ENCODE assay signal across 10 cellular contexts in the genomic region with DNA sequence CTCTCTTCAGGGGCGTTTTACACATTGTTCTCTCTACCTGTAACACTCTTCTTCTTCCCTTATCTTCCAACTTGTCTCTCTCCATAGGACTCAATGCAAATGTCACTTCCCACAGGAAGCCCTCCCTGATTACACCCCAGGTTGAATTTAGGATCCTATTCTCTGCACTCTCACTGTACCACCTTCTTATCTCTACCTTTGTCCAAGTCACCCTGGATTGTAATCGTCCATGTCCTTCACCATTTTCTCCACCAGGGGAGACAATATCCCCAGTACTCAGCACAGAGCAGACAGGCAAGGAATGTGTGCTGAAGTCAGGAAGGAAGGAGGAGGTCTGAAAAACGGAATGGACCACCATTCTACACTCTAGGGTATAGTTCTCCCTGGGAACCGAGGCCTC. TPM values are rescaled to one million over a fixed set of nuclear protein-coding genes. Genes with fewer than 3 reads are reported as not detected.
A peak's percentile ranks its signal among the peaks of the same experiment; 100 is the strongest.
DNase-seq lines count a peak whose midpoint lies in the region; ATAC-seq, FAIRE-seq and TF ChIP-seq lines count a peak whose summit lies in the region.
"Had no signal": no experiment of that assay in that cellular context is flagged by ENCODE, and none has a peak within 500 bp of the region (broad histone marks: within the 10 kb centered on the region; RNA-seq: fewer than 3 reads in every experiment).

No MANE protein-coding gene starts in this region.

- TF ChIP-seq POLR2A in GM12878 (IDR thresholded peaks at IDR 0.05; ENCODE audit: low read depth, low read length) (no peak), lower leg skin (IDR thresholded peaks at IDR 0.05) (no peak)

- H3K79me2 ChIP-seq in DOHH2 (ENCODE audit: control insufficient read depth, low read length) (no peaks in the 10 kb centered on the region), GM12878 (ENCODE audit: control insufficient read depth, insufficient read depth, low read length) (no peaks in the 10 kb centered on the region)

- H3K4me3 ChIP-seq in DOHH2 (ENCODE audit: low read length) (no peak overlapping the region), GM12878 (no peak overlapping the region), liver (ENCODE audit: low read depth in 1 of 3, low read length in 3 of 3) (no peak overlapping the region), lower leg skin (ENCODE audit: low read depth, poor library complexity, severe bottlenecking) (no peak overlapping the region)

- POLR2A ChIA-PET in GM12878 (lab: Charles Lee), result no interaction called here

- no peak for TF ChIP-seq EP300 in GM12878 (IDR thresholded peaks at IDR 0.05; ENCODE audit: borderline replicate concordance in 1 of 2, control insufficient read depth in 1 of 2, low read depth in 2 of 2, low read length in 2 of 2)

- in situ Hi-C loops in GM12878 (cut with MboI), result no loop called here

- H3K27ac ChIP-seq in DOHH2 (ENCODE audit: low read depth, low read length), result no peak overlapping the region
- H3K27ac ChIP-seq in GM12878 (ENCODE audit: control insufficient read depth, insufficient read depth), result no peak overlapping the region
- no peak overlapping the region for H3K27ac ChIP-seq in liver (ENCODE audit: low read depth in 1 of 2, low read length in 2 of 2)

- H4K20me1 ChIP-seq in DOHH2 (ENCODE audit: control insufficient read depth, insufficient read depth, low read depth, low read length) (no peaks in the 10 kb centered on the region), GM12878 (ENCODE audit: control insufficient read depth, insufficient read depth) (no peaks in the 10 kb centered on the region)

- H3K9ac ChIP-seq in GM12878 (ENCODE audit: control insufficient read depth, insufficient read depth, low read length), result no peak overlapping the region
- no peak overlapping the region for H3K9ac ChIP-seq in liver (ENCODE audit: low read depth in 1 of 2, low read length in 2 of 2)

- no peaks in the 10 kb centered on the region for H3K36me3 ChIP-seq in DOHH2 (ENCODE audit: control insufficient read depth, low read length)
- no peaks in the 10 kb centered on the region for H3K36me3 ChIP-seq in GM12878 (ENCODE audit: control insufficient read depth in 2 of 2, insufficient read depth in 2 of 2, low read length in 1 of 2)
- no peaks in the 10 kb centered on the region for H3K36me3 ChIP-seq in liver (ENCODE audit: control insufficient read depth in 4 of 4, insufficient read depth in 3 of 4, low read depth in 1 of 4, low read length in 3 of 4)

- H3K9me3 ChIP-seq in DOHH2 (ENCODE audit: control insufficient read depth, insufficient read depth, low read length) (no peaks in the 10 kb centered on the region), GM12878 (replicated peaks; ENCODE audit: control insufficient read depth, insufficient read depth, low read length) (no peaks in the 10 kb centered on the region), liver (ENCODE audit: control insufficient read depth in 4 of 4, low read length in 3 of 4) (no peaks in the 10 kb centered on the region)

- SMC1A ChIA-PET in GM12878 (lab: Charles Lee; ENCODE audit: uncharacterized antibody, unreplicated experiment), result no interaction called here

- TF ChIP-seq CTCF in DOHH2 (IDR thresholded peaks at IDR 0.05; ENCODE audit: low read depth, low read length, poor library complexity, severe bottlenecking), result peak; percentile 55
- peak; percentile 34 to 62 (median 42); a peak in 5 of 6 replicates for TF ChIP-seq CTCF in GM12878 (IDR thresholded peaks at IDR 0.05 in 2 of 3, conservative IDR thresholded peaks at IDR 0.05 in 1 of 3; ENCODE audit: control insufficient read depth in 2 of 3, extremely low read depth in 1 of 3, insufficient read depth in 1 of 3, low read depth in 3 of 3, low read length in 3 of 3)
- TF ChIP-seq CTCF in liver (IDR thresholded peaks at IDR 0.05; ENCODE audit: low read depth, low read length, missing input control), result peak; percentile 30
- TF ChIP-seq CTCF in lower leg skin (IDR thresholded peaks at IDR 0.05), result no peak

- intact Hi-C loops in GM12878 (cut with micrococcal nuclease; ENCODE audit: unreplicated experiment), result no loop called here
- intact Hi-C loops in lower leg skin (cut with DNase I; ENCODE audit: low total_unique reads), result no loop called here

- BruUV-seq in GM12878 (replicated peaks; lab: Mats Ljungman, UMichigan), result no TSS peak

- H3K27me3 ChIP-seq in DOHH2 (ENCODE audit: control insufficient read depth, low read length) (peaks cover 2% of the 10 kb centered on the region; the same call in 1 of the 2 replicates), GM12878 (replicated peaks in 1 of 2; ENCODE audit: control insufficient read depth in 2 of 2, insufficient read depth in 2 of 2, low read length in 1 of 2) (0 out of 4 replicates have a peak, but pooled peaks cover 0 to 1% of the 10 kb centered on the region in 2 experiments), liver (ENCODE audit: control insufficient read depth in 4 of 4, insufficient read depth in 4 of 4, low read length in 3 of 4) (peaks cover 0 to 6% (median 1%) of the 10 kb centered on the region in 4 donors)

- CTCF ChIA-PET in GM12878 (lab: Yijun Ruan, JAX), result interaction anchor here (1.5 kb wide), 1 partner anchor 29 kb away, joined by 5 read pairs; no protein-coding TSS in a partner anchor

- TF ChIP-seq RAD21 in GM12878 (IDR thresholded peaks at IDR 0.05; ENCODE audit: insufficient read depth, low read depth, low read length), result 0 out of 2 replicates have a peak, but pooled peaks have one; percentile 22
- peak in 1 of 2 donors; percentile 35 for TF ChIP-seq RAD21 in liver (IDR thresholded peaks at IDR 0.05)

- DNase-seq in HuH-7 (ENCODE audit: low spot score), result peak; percentile 47
- no peak for DNase-seq in GM12878 (ENCODE audit: low read depth, low spot score)
- DNase-seq in foreskin melanocyte, result no peak
- DNase-seq in MV-4-11 (lab: John Stamatoyannopoulos, UW), result no peak
- no peak for DNase-seq in lower leg skin (ENCODE audit: low spot score in 2 of 2)
- DNase-seq: activated CD4-positive, alpha-beta T cell treated with anti-CD3 and anti-CD28 coated beads for 36 hours; NCI-H2171 had no signal

- RAD21 ChIA-PET in GM12878 (lab: Charles Lee; ENCODE audit: unreplicated experiment), result no interaction called here

- H2AFZ ChIP-seq in GM12878 (ENCODE audit: control insufficient read depth, low read depth, low read length), result no peak overlapping the region

- FAIRE-seq in GM12878 (lab: Jason Lieb, UNC), result no peak

- ATAC-seq in GM12878 (peak; percentile 77), HG03571 (IDR thresholded peaks at IDR 0.05; ENCODE audit: unreplicated experiment) (no peak)
- ATAC-seq: activated CD4-positive, alpha-beta T cell treated with anti-CD3 and anti-CD28 coated beads for 36 hours had no signal

- no peak overlapping the region for H3K4me2 ChIP-seq in DOHH2 (ENCODE audit: low read length)
- H3K4me2 ChIP-seq in GM12878 (ENCODE audit: control insufficient read depth, insufficient read depth), result no peak overlapping the region

- H3K9me2 ChIP-seq in DOHH2 (replicated peaks; ENCODE audit: control insufficient read depth, low read length), result no peaks in the 10 kb centered on the region

- 0% methylated on average over 4 of the region's 4 CpGs for WGBS in GM12878 (ENCODE audit: insufficient coverage, insufficient replicate concordance, low lambda C conversion rate, missing lambda C conversion rate)
- 22% methylated on average over 4 of the region's 4 CpGs for WGBS in liver
- WGBS in lower leg skin, 2 donors, result 30 to 35% methylated on average over 4 of the region's 4 CpGs

- H3K4me1 ChIP-seq in DOHH2 (ENCODE audit: control insufficient read depth, low read length) (no peaks in the 10 kb centered on the region), GM12878 (ENCODE audit: control insufficient read depth, insufficient read depth, low read length) (no peaks in the 10 kb centered on the region), liver (ENCODE audit: control insufficient read depth in 4 of 4, insufficient read depth in 4 of 4, low read length in 3 of 4) (no peaks in the 10 kb centered on the region)

- no peaks in the 10 kb centered on the region for H3F3A ChIP-seq in DOHH2 (ENCODE audit: control insufficient read depth, insufficient read depth)

TF ChIP-seq in GM12878, 131 proteins besides CTCF, POLR2A, EP300 and RAD21 (continues in another document):
- TF ChIP-seq IKZF1 (conservative IDR thresholded peaks at IDR 0.05) (no peak), CREB1 (IDR thresholded peaks at IDR 0.05; ENCODE audit: low read depth) (no peak), BHLHE40 (IDR thresholded peaks at IDR 0.05; ENCODE audit: borderline replicate concordance in 1 of 2, low read depth in 2 of 2, low read length in 1 of 2) (no peak)

TF ChIP-seq in liver, 16 proteins besides CTCF, POLR2A, EP300 and RAD21 (continues in another document):
- TF ChIP-seq JUND (IDR thresholded peaks at IDR 0.05) (no peak), FOXA2 (IDR thresholded peaks at IDR 0.05) (no peak), YY1 (IDR thresholded peaks at IDR 0.05) (no peak), FOXA1 (IDR thresholded peaks at IDR 0.05) (no peak), TAF1 (conservative IDR thresholded peaks at IDR 0.05) (no peak), NR2F2 (IDR thresholded peaks at IDR 0.05) (no peak)
- TF ChIP-seq, protein P1, sequence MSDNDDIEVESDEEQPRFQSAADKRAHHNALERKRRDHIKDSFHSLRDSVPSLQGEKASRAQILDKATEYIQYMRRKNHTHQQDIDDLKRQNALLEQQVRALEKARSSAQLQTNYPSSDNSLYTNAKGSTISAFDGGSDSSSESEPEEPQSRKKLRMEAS (IDR thresholded peaks at IDR 0.05), result no peak

RNA-seq across cellular contexts. Expression of a gene that starts 14.1 kb away (rescaled TPM):
- not detected in 2 replicates for total RNA-seq in GM12878 (2013; cell fraction: nucleolus; rRNA removed)
- total RNA-seq in GM12878 (2014; rRNA removed) (not detected in 2 replicates), GM12878 (2014; rRNA removed; fragmentation: Illumina TruSeq; extraction: Trizol) (not detected in 2 replicates), GM12878 (2021) (not detected in 2 replicates), liver (not detected), lower leg skin (not detected)
- not detected for polyA plus RNA-seq in GM12878 (2011; ENCODE audit: low read depth)
- polyA plus RNA-seq in GM12878 (2011; rRNA removed) (not detected in 2 replicates), GM12878 (2014; fragmentation: Illumina TruSeq; extraction: Trizol) (not detected in 2 replicates), GM12878 (2014; fragmentation: Nextera tagmentation; extraction: Ambion mirVana) (not detected), GM12878 (2014; rRNA removed) (not detected in 2 replicates), GM12878 (2016; fragmentation: Nextera tagmentation; extraction: Ambion mirVana) (not detected), liver (not detected)
- polyA plus RNA-seq in GM12878 (2011; cell fraction: cytosol; rRNA removed), result not detected in 2 replicates
- polyA plus RNA-seq in GM12878 (2011; cell fraction: nucleus; rRNA removed), result not detected in 2 replicates
- polyA plus RNA-seq in GM12878 (2012), result not detected in 2 replicates
- polyA minus RNA-seq in GM12878 (2011; rRNA and poly(A)+ RNA removed), result not detected in 2 replicates
- not detected in 2 replicates for polyA minus RNA-seq in GM12878 (2011; cell fraction: cytosol; rRNA and poly(A)+ RNA removed)
- polyA minus RNA-seq in GM12878 (2011; cell fraction: nucleus; rRNA and poly(A)+ RNA removed), result not detected in 2 replicates
- total RNA-seq: activated CD4-positive, alpha-beta T cell treated with anti-CD3 and anti-CD28 coated beads for 36 hours had no signal

Comparison
In these comparisons a context has a peak if more than half of its experiments do, and no peak if none do; other contexts are left out.
1. CTCF ChIP-seq: peak in DOHH2 (single experiment), GM12878 (3 of 3) and liver (single experiment); none in lower leg skin (0 of 3).